Comparison of ENCODE assay signal across 28 cellular contexts in the genomic region with DNA sequence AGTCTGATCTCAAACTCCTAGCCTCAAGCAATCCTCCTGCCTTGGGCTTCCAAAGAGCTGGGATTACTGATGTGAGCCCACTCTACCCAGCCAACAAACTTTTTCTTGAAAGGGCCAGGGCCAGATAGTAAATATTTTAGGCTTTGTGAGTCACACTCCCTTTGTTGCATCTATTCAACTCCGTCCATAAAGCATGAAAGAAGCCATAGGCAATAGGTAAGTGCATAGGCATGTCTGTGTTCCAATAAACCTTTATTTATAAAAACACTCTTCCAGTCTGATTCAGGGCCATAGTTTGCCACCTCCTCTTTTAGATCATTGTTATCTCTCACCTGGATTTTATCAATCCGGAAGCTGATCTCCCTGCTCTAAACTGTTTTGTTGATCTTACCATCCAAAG.
"Had no signal": no experiment of that assay in that cellular context is flagged by ENCODE, and none has a peak within 500 bp of the region (broad histone marks: within the 10 kb centered on the region; RNA-seq: fewer than 3 reads in every experiment).

No MANE protein-coding gene starts in this region.

- H3K9me3 ChIP-seq: colonic mucosa, esophagus muscularis mucosa, gastroesophageal sphincter had no signal

- H3K36me3 ChIP-seq: brain microvascular endothelial cell, colonic mucosa, esophagus muscularis mucosa, gastroesophageal sphincter had no signal

- H3K27me3 ChIP-seq: brain microvascular endothelial cell, colonic mucosa, esophagus muscularis mucosa, gastroesophageal sphincter had no signal

- H3K4me3 ChIP-seq: colonic mucosa, esophagus muscularis mucosa, gastroesophageal sphincter had no signal

- H3K4me1 ChIP-seq: colonic mucosa, esophagus muscularis mucosa, gastroesophageal sphincter had no signal

- FAIRE-seq: astrocyte, endometrium, endothelial cell of umbilical vein had no signal

- H3K27ac ChIP-seq: brain microvascular endothelial cell, colonic mucosa, esophagus muscularis mucosa, gastroesophageal sphincter had no signal

- ATAC-seq: activated CD4-positive, alpha-beta T cell treated with anti-CD3 and anti-CD28 coated beads for 36 hours; activated CD8-positive, alpha-beta memory T cell treated with anti-CD3 and anti-CD28 coated beads, Interleukin-2, amount 10 ng/mL, durations not matched to agents 7 days and 5 days; activated CD8-positive, alpha-beta T cell treated with anti-CD3 and anti-CD28 coated beads, Interleukin-2, amount 10 ng/mL, durations not matched to agents 7 days and 5 days; activated T-cell treated with anti-CD3 and anti-CD28 coated beads, Interleukin-2, amount 50 U/mL, for 72 hours; gastroesophageal sphincter had no signal

- DNase-seq: activated CD4-positive, alpha-beta memory T cell treated with anti-CD3 and anti-CD28 coated beads for 36 hours; activated CD4-positive, alpha-beta T cell treated with anti-CD3 and anti-CD28 coated beads for 36 hours; activated CD4-positive, alpha-beta T cell treated with anti-CD3 and anti-CD28 coated beads, Interleukin-2, amount 10 ng/mL, durations not matched to agents 24 days and 14 days; activated CD4-positive, CD25-positive, alpha-beta regulatory T cell; activated CD4-positive, CD25-positive, alpha-beta regulatory T cell treated with anti-CD3 and anti-CD28 coated beads, Interleukin-2, amount 50 U/mL, for 72 hours; activated CD8-positive, alpha-beta memory T cell treated with anti-CD3 and anti-CD28 coated beads, Interleukin-2, amount 10 ng/mL, durations not matched to agents 7 days and 5 days; activated CD8-positive, alpha-beta memory T cell treated with anti-CD3 and anti-CD28 coated beads, Interleukin-2, amount 50 U/mL, for 4 hours; activated CD8-positive, alpha-beta T cell treated with anti-CD3 and anti-CD28 coated beads, Interleukin-2, amount 10 ng/mL, durations not matched to agents 7 days and 5 days; activated gamma-delta T cell; activated naive CD4-positive, alpha-beta T cell; activated naive CD4-positive, alpha-beta T cell treated with anti-CD3 and anti-CD28 coated beads, Interleukin-2, amount 10 ng/mL, durations not matched to agents 7 days and 5 days; activated T-cell treated with anti-CD3 and anti-CD28 coated beads, Interleukin-2, amount 50 U/mL, for 1 hour; activated T-cell treated with anti-CD3 and anti-CD28 coated beads, Interleukin-2, amount 50 U/mL, for 72 hours; amniotic stem cell; anterior cingulate cortex; brain microvascular endothelial cell; central memory CD4-positive, alpha-beta T cell; cerebellar nuclear complex; colonic mucosa; effector CD8-positive, alpha-beta T cell; erythroblast; foreskin melanocyte; T-helper 2 cell had no signal
